8 cellular contexts compared by ENCODE assay signal in genomic region chr1:25858906-25859789, GRCh38. TPM values are rescaled to one million over a fixed set of nuclear protein-coding genes. Genes with fewer than 3 reads are reported as not detected.
A peak's percentile ranks its signal among the peaks of the same experiment; 100 is the strongest.
DNase-seq lines count a peak whose midpoint lies in the region; ATAC-seq and TF ChIP-seq lines count a peak whose summit lies in the region.

AUNIP (minus strand) TSS chr1:25859457; CDS start chr1:25859357, 100 bp downstream.

- peak within 1 kb of the TSS; percentile 77 for H3K27ac ChIP-seq in AG04450 (ENCODE audit: low read depth, low read length)

- H3K4me3 Mint-ChIP-seq in activated CD4-positive, alpha-beta T cell treated with anti-CD3 and anti-CD28 coated beads for 36 hours, result peak within 1 kb of the TSS; percentile 94

- POLR2A ChIA-PET in AG04450 (lab: Yijun Ruan, JAX), result interaction anchor here (0.6 to 1.4 kb wide), 2 partner anchors 16 to 33 kb away, joined by 3 to 4 read pairs; partner anchors contain the start of gene PAQR7
- POLR2A ChIA-PET in activated CD4-positive, alpha-beta T cell treated with anti-CD3 and anti-CD28 coated beads for 36 hours (lab: Charles Lee), result interaction anchor here (0.6 kb wide), 1 partner anchor 460 kb away, joined by 3 read pairs; no protein-coding TSS in a partner anchor

- peaks cover 13% of the 10 kb centered on the region for H3K4me1 Mint-ChIP-seq in activated CD4-positive, alpha-beta T cell treated with anti-CD3 and anti-CD28 coated beads for 36 hours

- CTCF ChIA-PET in AG04450 (lab: Charles Lee), result no interaction called here
- CTCF ChIA-PET in activated CD4-positive, alpha-beta T cell treated with anti-CD3 and anti-CD28 coated beads for 36 hours (lab: Charles Lee), result interaction anchor here (0.6 to 0.8 kb wide), 4 partner anchors 36 to 1629 kb away, joined by 3 to 4 read pairs (median 4); partner anchors contain the start of gene MTFR1L

- H3K27me3 Mint-ChIP-seq in activated CD4-positive, alpha-beta T cell treated with anti-CD3 and anti-CD28 coated beads for 36 hours, result no peaks in the 10 kb centered on the region

- intact Hi-C loops in activated CD4-positive, alpha-beta T cell treated with anti-CD3 and anti-CD28 coated beads for 36 hours (cut with DNase I, micrococcal nuclease), result loop anchor here in 1 of 2 experiments (1.0 kb wide), 7 partner anchors 16 to 429 kb away; partner anchors contain the start of genes CEP85, MACO1, PAFAH2 and PAQR7
- intact Hi-C loops in left colon (cut with DNase I, micrococcal nuclease), result no loop called here

- peak within 1 kb of the TSS; percentile 82 for H3K4me3 ChIP-seq in AG04450 (ENCODE audit: low read depth, low read length)
- peak within 1 kb of the TSS; percentile 73 for H3K4me3 ChIP-seq in choroid plexus epithelial cell (ENCODE audit: low read depth, low read length)

- no peaks in the 10 kb centered on the region for H3K9me3 Mint-ChIP-seq in activated CD4-positive, alpha-beta T cell treated with anti-CD3 and anti-CD28 coated beads for 36 hours (ENCODE audit: low read depth)

- H3K36me3 Mint-ChIP-seq in activated CD4-positive, alpha-beta T cell treated with anti-CD3 and anti-CD28 coated beads for 36 hours (ENCODE audit: low read depth), result peaks cover 2% of the 10 kb centered on the region

- DNase-seq in AG04450 (ENCODE audit: low read depth, low spot score), result peak; percentile 66
- peak; percentile 68 to 96 for DNase-seq in NCI-H446 (lab: John Stamatoyannopoulos, UW)
- DNase-seq in activated CD4-positive, alpha-beta T cell treated with anti-CD3 and anti-CD28 coated beads for 36 hours, result peak; percentile 97
- peak; percentile 90 for DNase-seq in choroid plexus epithelial cell (ENCODE audit: low read depth)
- DNase-seq in left colon, result peak; percentile 81 to 92
- peak; percentile 85 to 90 (median 89) for DNase-seq in stimulated activated CD4-positive, alpha-beta T cell treated with anti-CD3 and anti-CD28 coated beads, Interleukin-1b, Interleukin-23, amount 100 ng/mL, for 24 hours (ENCODE audit: low read depth in 4 of 4, low spot score in 1 of 4)

- ATAC-seq in GM18909 (IDR thresholded peaks at IDR 0.05; ENCODE audit: poor library complexity, unreplicated experiment) (peak; percentile 76), HG03196 (IDR thresholded peaks at IDR 0.05; ENCODE audit: unreplicated experiment) (peak; percentile 66), left colon (peak; percentile 97)
- ATAC-seq in activated CD4-positive, alpha-beta T cell treated with anti-CD3 and anti-CD28 coated beads for 36 hours, result peak; percentile 95

- no peaks in the 10 kb centered on the region; the same call in 1 of the 2 replicates for H3K9me3 ChIP-seq in AG04450 (ENCODE audit: control insufficient read depth, insufficient read depth, low read length)

- H3K27me3 ChIP-seq in AG04450 (ENCODE audit: control insufficient read depth, insufficient read depth, low read length), result no peaks in the 10 kb centered on the region

- H3K27ac Mint-ChIP-seq in activated CD4-positive, alpha-beta T cell treated with anti-CD3 and anti-CD28 coated beads for 36 hours, result peak within 1 kb of the TSS; percentile 93

- TF ChIP-seq CTCF in AG04450 (IDR thresholded peaks at IDR 0.05; ENCODE audit: low read depth, low read length), result no peak
- no peak for TF ChIP-seq CTCF in choroid plexus epithelial cell (conservative IDR thresholded peaks at IDR 0.05; ENCODE audit: low read depth, low read length)

RNA-seq across cellular contexts. Expression of gene AUNIP, which starts in this region (rescaled TPM):
- 0.97 and 1.1 TPM in 2 replicates for polyA plus RNA-seq in AG04450 (2011; rRNA removed)
- polyA minus RNA-seq in AG04450 (2011; rRNA and poly(A)+ RNA removed), result 0.56 and 1.5 TPM in 2 replicates
- total RNA-seq in activated CD4-positive, alpha-beta T cell treated with anti-CD3 and anti-CD28 coated beads for 36 hours, result 10 to 100 TPM in 1 of 2 experiments, 1 to 10 TPM in 1; 9.6 to 12.9 TPM
- under 1 TPM in 1 of 2 donors, not detected in 1; 0.98 TPM for total RNA-seq in left colon

Comparison
In these comparisons a context has a peak if more than half of its experiments do, and no peak if none do; other contexts are left out.
1. Peak in every context shown above with its lines: DNase-seq, ATAC-seq, H3K4me3 ChIP-seq and H3K27ac ChIP-seq.
2. RNA of gene AUNIP (total RNA-seq): 9.6 to 12.9 TPM in activated CD4-positive, alpha-beta T cell treated with anti-CD3 and anti-CD28 coated beads for 36 hours; 0.98 TPM in left colon; every median in the first group is over 4 times any median in the second.
3. Peak in DNase-seq and ATAC-seq in left colon; RNA of the gene not detected or under 1 TPM.